In the genomic region with DNA sequence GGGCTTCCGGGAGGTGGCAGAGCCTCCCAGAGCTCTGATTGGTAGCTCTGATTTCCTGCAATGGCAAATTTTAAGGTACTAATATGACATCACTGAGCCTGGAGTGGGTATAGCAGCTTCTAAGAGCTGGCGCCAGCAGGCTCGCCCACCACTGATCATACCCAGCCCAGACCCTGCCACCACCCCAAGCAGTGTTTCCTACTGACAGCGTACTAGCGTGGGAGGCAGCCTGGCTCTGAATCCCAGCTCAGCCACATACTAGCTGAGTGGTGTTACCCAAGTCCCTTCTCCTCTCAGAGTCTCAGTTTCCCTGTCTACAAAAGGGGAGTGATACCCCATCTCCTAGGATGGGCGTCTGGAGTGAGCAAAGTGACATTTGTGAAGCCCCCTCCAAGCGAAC, we compare ENCODE assay signal across 18 cellular contexts. TPM values are rescaled to one million over a fixed set of nuclear protein-coding genes. Genes with fewer than 3 reads are reported as not detected.
A peak's percentile ranks its signal among the peaks of the same experiment; 100 is the strongest.
DNase-seq lines count a peak whose midpoint lies in the region; ATAC-seq and TF ChIP-seq lines count a peak whose summit lies in the region.
"Had no signal": no experiment of that assay in that cellular context is flagged by ENCODE, and none has a peak within 500 bp of the region (broad histone marks: within the 10 kb centered on the region; RNA-seq: fewer than 3 reads in every experiment).

No MANE protein-coding gene starts in this region.

- H3T11ph ChIP-seq in H9 (ENCODE audit: low read length): no peak overlapping the region

- H3K23me2 ChIP-seq in H9 (ENCODE audit: insufficient read length, low read depth, low read length, poor library complexity, severe bottlenecking): no peaks in the 10 kb centered on the region

- H4K91ac ChIP-seq in H9 (ENCODE audit: insufficient read length, low read depth, low read length): no peak overlapping the region

- peak overlapping the region; percentile 36 for H4K8ac ChIP-seq in H9 (replicated peaks; ENCODE audit: insufficient read length, low read depth, low read length)

- H2BK12ac ChIP-seq in H9 (ENCODE audit: insufficient read length, low read depth, low read length): no peak overlapping the region

- H3K27me3 ChIP-seq in H9 (ENCODE audit: insufficient read depth, low read length) (no peaks in the 10 kb centered on the region), tibial artery (no peaks in the 10 kb centered on the region)

- H3K4me3 Mint-ChIP-seq in activated naive CD8-positive, alpha-beta T cell: no peak overlapping the region
- no peak overlapping the region for H3K4me3 Mint-ChIP-seq in activated naive CD8-positive, alpha-beta T cell treated with anti-CD3 and anti-CD28 coated beads, Interleukin-2, amount 50 U/mL, for 24 hours
- no peak overlapping the region for H3K4me3 Mint-ChIP-seq in H9
- H3K4me3 Mint-ChIP-seq in glutamatergic neuron (ENCODE audit: unreplicated experiment): no peak overlapping the region
- no peak overlapping the region for H3K4me3 Mint-ChIP-seq in activated T-helper 2 cell treated with anti-CD3 and anti-CD28 coated beads, Interferon-gamma antibody, Interleukin-2, Interleukin-4, amounts not matched to agents 10 μg/mL and 5 μg/mL and 100 μg/mL, durations not matched to agents 14 hours and 24 hours and 36 hours (ENCODE audit: low read depth)

- H3K23ac ChIP-seq in H9 (ENCODE audit: insufficient read length, low read depth, low read length): no peak overlapping the region

- no peak overlapping the region for H3K14ac ChIP-seq in H9 (ENCODE audit: insufficient read depth, low read length)

- H3K4me3 ChIP-seq in tibial artery: no peak overlapping the region

- H2BK15ac ChIP-seq in H9 (ENCODE audit: low read depth, low read length): no peak overlapping the region

- no peaks in the 10 kb centered on the region for H3K4me1 ChIP-seq in H9 (ENCODE audit: insufficient read depth, low read length)
- peaks cover 0 to 34% (median 25%) of the 10 kb centered on the region in 4 donors for H3K4me1 ChIP-seq in tibial artery
- H3K4me1 ChIP-seq: Caco-2 had no signal

- no peak overlapping the region for H2BK120ac ChIP-seq in H9 (ENCODE audit: low read depth, low read length, poor library complexity, severe bottlenecking)

- peaks cover 12 to 70% (median 32%) of the 10 kb centered on the region in 3 donors for H3K36me3 ChIP-seq in tibial artery

- no peak overlapping the region for H4K5ac ChIP-seq in H9 (ENCODE audit: insufficient read length, low read depth, low read length)

- H3K79me2 ChIP-seq in H9 (ENCODE audit: insufficient read depth, low read length): no peaks in the 10 kb centered on the region

- no peak for DNase-seq in activated naive CD8-positive, alpha-beta T cell treated with anti-CD3 and anti-CD28 coated beads, Interleukin-2, amount 50 U/mL, for 24 hours
- DNase-seq in H9: no peak
- no peak for DNase-seq in glutamatergic neuron
- DNase-seq in tibial artery: no peak
- no peak for DNase-seq in activated T-helper 2 cell treated with anti-CD3 and anti-CD28 coated beads, Interferon-gamma antibody, Interleukin-2, Interleukin-4, amounts not matched to agents 10 μg/mL and 5 μg/mL and 100 μg/mL, durations not matched to agents 14 hours and 24 hours and 36 hours (ENCODE audit: low spot score)
- no peak for DNase-seq in NCI-H2081 treated with DMSO at 0.1 percent for 48 hours (lab: John Stamatoyannopoulos, UW)
- DNase-seq in pons (ENCODE audit: low spot score): no peak
- DNase-seq: Caco-2, EL, H7, NCI-H1417, NCI-H1930, NCI-H2171, NCI-H446, NCI-H69 had no signal

- H3K27ac ChIP-seq in H9 (ENCODE audit: insufficient read length, low read depth, low read length): no peak overlapping the region
- peak overlapping the region; percentile 72 to 75 for H3K27ac ChIP-seq in tibial artery
- H3K27ac ChIP-seq: C4-2B, HL-60 had no signal

- no peaks in the 10 kb centered on the region for H4K20me1 ChIP-seq in H9 (ENCODE audit: control insufficient read depth, insufficient read depth, insufficient read length)

- H3K27me3 Mint-ChIP-seq in activated naive CD8-positive, alpha-beta T cell: no peaks in the 10 kb centered on the region
- H3K27me3 Mint-ChIP-seq in activated naive CD8-positive, alpha-beta T cell treated with anti-CD3 and anti-CD28 coated beads, Interleukin-2, amount 50 U/mL, for 24 hours: no peaks in the 10 kb centered on the region
- no peaks in the 10 kb centered on the region for H3K27me3 Mint-ChIP-seq in H9 (ENCODE audit: low read depth)
- H3K27me3 Mint-ChIP-seq in glutamatergic neuron (ENCODE audit: unreplicated experiment): peaks cover 30% of the 10 kb centered on the region
- H3K27me3 Mint-ChIP-seq in activated T-helper 2 cell treated with anti-CD3 and anti-CD28 coated beads, Interferon-gamma antibody, Interleukin-2, Interleukin-4, amounts not matched to agents 10 μg/mL and 5 μg/mL and 100 μg/mL, durations not matched to agents 14 hours and 24 hours and 36 hours (ENCODE audit: low read depth): no peaks in the 10 kb centered on the region

- H3K9me3 Mint-ChIP-seq in activated naive CD8-positive, alpha-beta T cell (ENCODE audit: low read depth): no peaks in the 10 kb centered on the region
- H3K9me3 Mint-ChIP-seq in activated naive CD8-positive, alpha-beta T cell treated with anti-CD3 and anti-CD28 coated beads, Interleukin-2, amount 50 U/mL, for 24 hours: no peaks in the 10 kb centered on the region
- H3K9me3 Mint-ChIP-seq in H9: no peaks in the 10 kb centered on the region; a peak in 1 of 5 replicates
- H3K9me3 Mint-ChIP-seq in glutamatergic neuron (ENCODE audit: unreplicated experiment): peaks cover 20% of the 10 kb centered on the region
- no peaks in the 10 kb centered on the region for H3K9me3 Mint-ChIP-seq in activated T-helper 2 cell treated with anti-CD3 and anti-CD28 coated beads, Interferon-gamma antibody, Interleukin-2, Interleukin-4, amounts not matched to agents 10 μg/mL and 5 μg/mL and 100 μg/mL, durations not matched to agents 14 hours and 24 hours and 36 hours

- H2AK5ac ChIP-seq in H9 (ENCODE audit: insufficient read length, low read length): no peak overlapping the region

- no peak overlapping the region for H3K4me2 ChIP-seq in H9 (ENCODE audit: insufficient read depth, insufficient read length, low read length)

- no peak overlapping the region for H3K9ac ChIP-seq in H9 (ENCODE audit: extremely low read depth, insufficient read length, low read length)

- H3K4me1 Mint-ChIP-seq in activated naive CD8-positive, alpha-beta T cell (ENCODE audit: low read depth): peaks cover 6% of the 10 kb centered on the region
- H3K4me1 Mint-ChIP-seq in activated naive CD8-positive, alpha-beta T cell treated with anti-CD3 and anti-CD28 coated beads, Interleukin-2, amount 50 U/mL, for 24 hours: peaks cover 7% of the 10 kb centered on the region
- H3K4me1 Mint-ChIP-seq in H9 (peaks cover 7 to 16% of the 10 kb centered on the region in 2 experiments), glutamatergic neuron (ENCODE audit: low read depth, unreplicated experiment) (peaks cover 39% of the 10 kb centered on the region)
- H3K4me1 Mint-ChIP-seq in activated T-helper 2 cell treated with anti-CD3 and anti-CD28 coated beads, Interferon-gamma antibody, Interleukin-2, Interleukin-4, amounts not matched to agents 10 μg/mL and 5 μg/mL and 100 μg/mL, durations not matched to agents 14 hours and 24 hours and 36 hours (ENCODE audit: low read depth): peaks cover 7% of the 10 kb centered on the region

- no peak for ATAC-seq in activated naive CD8-positive, alpha-beta T cell treated with anti-CD3 and anti-CD28 coated beads, Interleukin-2, amount 50 U/mL, for 24 hours

- no CpG with 5 or more reads among the region's 7 CpGs for WGBS in H9 (ENCODE audit: extremely low coverage, insufficient read length, low lambda C conversion rate)

- no peak overlapping the region for H3K4ac ChIP-seq in H9 (ENCODE audit: low read depth, low read length)

- H3K18ac ChIP-seq in H9 (ENCODE audit: insufficient read length, low read depth, low read length): no peak overlapping the region

- no peak overlapping the region for H2BK20ac ChIP-seq in H9 (ENCODE audit: low read depth, low read length, poor library complexity, severe bottlenecking)

- peaks cover 7% of the 10 kb centered on the region for H3K36me3 Mint-ChIP-seq in activated naive CD8-positive, alpha-beta T cell
- H3K36me3 Mint-ChIP-seq in activated naive CD8-positive, alpha-beta T cell treated with anti-CD3 and anti-CD28 coated beads, Interleukin-2, amount 50 U/mL, for 24 hours (ENCODE audit: low read depth): peaks cover 17% of the 10 kb centered on the region
- H3K36me3 Mint-ChIP-seq in H9 (ENCODE audit: insufficient read depth in 1 of 3, low read depth in 3 of 3) (no peaks in the 10 kb centered on the region; a peak in 2 of 7 replicates), glutamatergic neuron (ENCODE audit: unreplicated experiment) (peaks cover 4% of the 10 kb centered on the region)
- peaks cover 44% of the 10 kb centered on the region for H3K36me3 Mint-ChIP-seq in activated T-helper 2 cell treated with anti-CD3 and anti-CD28 coated beads, Interferon-gamma antibody, Interleukin-2, Interleukin-4, amounts not matched to agents 10 μg/mL and 5 μg/mL and 100 μg/mL, durations not matched to agents 14 hours and 24 hours and 36 hours (ENCODE audit: low read depth)

- intact Hi-C loops in tibial artery (cut with DNase I; ENCODE audit: low total_unique reads): no loop called here
- intact Hi-C loops in activated T-helper 2 cell treated with anti-CD3 and anti-CD28 coated beads, Interferon-gamma antibody, Interleukin-2, Interleukin-4, amounts not matched to agents 10 μg/mL and 5 μg/mL and 100 μg/mL, durations not matched to agents 14 hours and 24 hours and 36 hours (cut with micrococcal nuclease): no loop called here

- no peak overlapping the region for H2BK5ac ChIP-seq in H9 (ENCODE audit: insufficient read length, low read length)

- H3K9me3 ChIP-seq in H9 (ENCODE audit: control insufficient read depth, low read depth, low read length) (no peaks in the 10 kb centered on the region), tibial artery (no peaks in the 10 kb centered on the region)
- H3K9me3 ChIP-seq: Caco-2 had no signal

- no peak overlapping the region for H2AFZ ChIP-seq in H9 (ENCODE audit: low read length)

- no peaks in the 10 kb centered on the region for H3K79me1 ChIP-seq in H9 (ENCODE audit: insufficient read depth, low read depth, low read length, poor library complexity, severe bottlenecking)

- TF ChIP-seq CTCF in H9 (conservative IDR thresholded peaks at IDR 0.05) (no peak), glutamatergic neuron (IDR thresholded peaks at IDR 0.05; ENCODE audit: partially characterized antibody, unreplicated experiment) (no peak), tibial artery (IDR thresholded peaks at IDR 0.05) (no peak)

- H3K56ac ChIP-seq in H9 (ENCODE audit: insufficient read length, low read depth, low read length): no peak overlapping the region

- peak overlapping the region; percentile 61 for H3K27ac Mint-ChIP-seq in activated naive CD8-positive, alpha-beta T cell
- no peak overlapping the region for H3K27ac Mint-ChIP-seq in activated naive CD8-positive, alpha-beta T cell treated with anti-CD3 and anti-CD28 coated beads, Interleukin-2, amount 50 U/mL, for 24 hours
- no peak overlapping the region for H3K27ac Mint-ChIP-seq in H9
- peak overlapping the region; percentile 52 for H3K27ac Mint-ChIP-seq in glutamatergic neuron (ENCODE audit: unreplicated experiment)
- no peak overlapping the region for H3K27ac Mint-ChIP-seq in activated T-helper 2 cell treated with anti-CD3 and anti-CD28 coated beads, Interferon-gamma antibody, Interleukin-2, Interleukin-4, amounts not matched to agents 10 μg/mL and 5 μg/mL and 100 μg/mL, durations not matched to agents 14 hours and 24 hours and 36 hours

RNA-seq across cellular contexts. Expression of gene ALDH4A1, which starts 13.0 kb away (rescaled TPM):
- total RNA-seq in H9 (2021) (26.1 TPM in 2 replicates), glutamatergic neuron (ENCODE audit: unreplicated experiment) (28.9 TPM)
- total RNA-seq in activated T-helper 2 cell treated with anti-CD3 and anti-CD28 coated beads, Interferon-gamma antibody, Interleukin-2, Interleukin-4, amounts not matched to agents 10 μg/mL and 5 μg/mL and 100 μg/mL, durations not matched to agents 14 hours and 24 hours and 36 hours: 4.4 and 5.0 TPM in 2 replicates

RNA-seq across cellular contexts. Expression of gene IFFO2, which starts 41.1 kb away (rescaled TPM):
- 3.6 and 6.1 TPM in 2 replicates for total RNA-seq in H9 (2021)
- total RNA-seq in glutamatergic neuron (ENCODE audit: unreplicated experiment): 107 TPM
- total RNA-seq in activated T-helper 2 cell treated with anti-CD3 and anti-CD28 coated beads, Interferon-gamma antibody, Interleukin-2, Interleukin-4, amounts not matched to agents 10 μg/mL and 5 μg/mL and 100 μg/mL, durations not matched to agents 14 hours and 24 hours and 36 hours: 48.5 and 49.4 TPM in 2 replicates

RNA-seq across cellular contexts. Expression of gene TAS1R2, which starts 55.9 kb away (rescaled TPM):
- not detected in 2 replicates for total RNA-seq in H9 (2021)
- total RNA-seq in glutamatergic neuron (ENCODE audit: unreplicated experiment): not detected
- not detected in 2 replicates for total RNA-seq in activated T-helper 2 cell treated with anti-CD3 and anti-CD28 coated beads, Interferon-gamma antibody, Interleukin-2, Interleukin-4, amounts not matched to agents 10 μg/mL and 5 μg/mL and 100 μg/mL, durations not matched to agents 14 hours and 24 hours and 36 hours
- total RNA-seq: Caco-2 had no signal

Comparison
In these comparisons a context has a peak if more than half of its experiments do, and no peak if none do; other contexts are left out.
1. H3K27ac Mint-ChIP-seq: peak in activated naive CD8-positive, alpha-beta T cell (single experiment) and glutamatergic neuron (single experiment); none in activated naive CD8-positive, alpha-beta T cell treated with anti-CD3 and anti-CD28 coated beads, Interleukin-2, amount 50 U/mL, for 24 hours (single experiment), H9 (0 of 3) and activated T-helper 2 cell treated with anti-CD3 and anti-CD28 coated beads, Interferon-gamma antibody, Interleukin-2, Interleukin-4, amounts not matched to agents 10 μg/mL and 5 μg/mL and 100 μg/mL, durations not matched to agents 14 hours and 24 hours and 36 hours (single experiment).